In the genomic region with DNA sequence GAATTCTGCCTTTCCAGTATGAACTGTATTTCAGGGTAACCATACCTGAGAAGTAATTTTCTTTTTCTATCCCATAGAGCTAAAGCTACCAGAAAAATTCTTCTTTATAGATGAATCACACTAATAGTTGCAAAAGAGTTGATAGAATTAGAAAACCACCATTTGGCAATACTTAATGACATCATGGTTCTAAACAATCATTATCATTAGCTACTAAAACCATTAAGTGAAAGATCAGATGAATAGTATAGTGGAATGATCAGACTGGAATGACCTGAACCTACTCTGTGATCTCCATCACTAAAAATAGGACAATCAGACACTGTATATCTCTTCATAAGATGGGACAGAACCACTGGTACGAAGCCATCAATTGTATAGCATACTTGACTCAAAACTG, we compare ENCODE assay signal across 16 cellular contexts.
DNase-seq lines count a peak whose midpoint lies in the region; ATAC-seq and TF ChIP-seq lines count a peak whose summit lies in the region.
"Had no signal": no experiment of that assay in that cellular context is flagged by ENCODE, and none has a peak within 500 bp of the region (broad histone marks: within the 10 kb centered on the region; RNA-seq: fewer than 3 reads in every experiment).

No MANE protein-coding gene starts in this region.

- peak overlapping the region; percentile 55 for H3K27ac Mint-ChIP-seq in activated naive CD4-positive, alpha-beta T cell treated with anti-CD3 and anti-CD28 coated beads, Interleukin-2, amount 50 U/mL, for 24 hours
- peak overlapping the region; percentile 74 for H3K27ac Mint-ChIP-seq in activated naive CD8-positive, alpha-beta T cell
- peak overlapping the region; percentile 70 for H3K27ac Mint-ChIP-seq in stimulated activated effector memory CD8-positive, alpha-beta T cell treated with anti-CD3 and anti-CD28 coated beads, Interleukin-12 subunit alpha, Interleukin-12 subunit beta, amount 100 ng/mL, for 72 hours

- DNase-seq in activated naive CD4-positive, alpha-beta T cell treated with Interleukin-2 at 50 U/mL for 16 hours, result no peak
- DNase-seq in stimulated activated effector memory CD8-positive, alpha-beta T cell treated with anti-CD3 and anti-CD28 coated beads, Interleukin-12 subunit alpha, Interleukin-12 subunit beta, amount 100 ng/mL, for 72 hours (ENCODE audit: low spot score in 2 of 2), result no peak
- DNase-seq in ACHN, result no peak
- DNase-seq in NCI-H2081 (lab: John Stamatoyannopoulos, UW), result no peak
- DNase-seq: COR-L47, HCEC 1CT, Karpas-422, NCI-H1105 treated with DMSO at 0.1 percent for 48 hours, NCI-H187 treated with DMSO at 0.1 percent for 48 hours, NCI-H2171, NCI-H446 treated with DMSO at 0.1 percent for 48 hours, NCI-H774, PC-9 had no signal

- H3K4me1 Mint-ChIP-seq in activated naive CD4-positive, alpha-beta T cell treated with anti-CD3 and anti-CD28 coated beads, Interleukin-2, amount 50 U/mL, for 24 hours, result peaks cover 26% of the 10 kb centered on the region
- peaks cover 37% of the 10 kb centered on the region for H3K4me1 Mint-ChIP-seq in activated naive CD8-positive, alpha-beta T cell (ENCODE audit: low read depth)
- H3K4me1 Mint-ChIP-seq in stimulated activated effector memory CD8-positive, alpha-beta T cell treated with anti-CD3 and anti-CD28 coated beads, Interleukin-12 subunit alpha, Interleukin-12 subunit beta, amount 100 ng/mL, for 72 hours, result peaks cover 16% of the 10 kb centered on the region

- in situ Hi-C loops in ACHN (cut with HindIII; ENCODE audit: low pct_ligation_motif_present, low pct_unique_long_range_greater_than_20kb, low sequenced_read_pairs), result no loop called here

- peaks cover 9 to 78% of the 10 kb centered on the region in 2 experiments; a peak in 2 of 3 replicates for H3K36me3 ChIP-seq in HEK293 (ENCODE audit: control insufficient read depth in 2 of 2, insufficient read depth in 1 of 2, low read length in 2 of 2)

- no peak overlapping the region for H3K4me3 ChIP-seq in HEK293 (ENCODE audit: low read depth, low read length)
- H3K4me3 ChIP-seq: PC-9 had no signal

- no peak overlapping the region for H3K4me3 Mint-ChIP-seq in activated naive CD4-positive, alpha-beta T cell treated with anti-CD3 and anti-CD28 coated beads, Interleukin-2, amount 50 U/mL, for 24 hours
- H3K4me3 Mint-ChIP-seq in activated naive CD8-positive, alpha-beta T cell, result no peak overlapping the region
- no peak overlapping the region for H3K4me3 Mint-ChIP-seq in stimulated activated effector memory CD8-positive, alpha-beta T cell treated with anti-CD3 and anti-CD28 coated beads, Interleukin-12 subunit alpha, Interleukin-12 subunit beta, amount 100 ng/mL, for 72 hours

- peaks cover 17% of the 10 kb centered on the region for H3K36me3 Mint-ChIP-seq in activated naive CD4-positive, alpha-beta T cell treated with anti-CD3 and anti-CD28 coated beads, Interleukin-2, amount 50 U/mL, for 24 hours
- peaks cover 7% of the 10 kb centered on the region for H3K36me3 Mint-ChIP-seq in activated naive CD8-positive, alpha-beta T cell
- peaks cover 100% of the 10 kb centered on the region for H3K36me3 Mint-ChIP-seq in stimulated activated effector memory CD8-positive, alpha-beta T cell treated with anti-CD3 and anti-CD28 coated beads, Interleukin-12 subunit alpha, Interleukin-12 subunit beta, amount 100 ng/mL, for 72 hours

- no peak overlapping the region for H3K27ac ChIP-seq in HEK293 (ENCODE audit: extremely low read depth, low read depth, low read length)
- H3K27ac ChIP-seq: PC-9 had no signal

- H3K9me3 ChIP-seq in HEK293 (ENCODE audit: control insufficient read depth, insufficient read depth, low read depth, low read length), result no peaks in the 10 kb centered on the region

- POLR2A ChIA-PET in HEK293 (lab: Yijun Ruan, JAX), result no interaction called here

- CTCF ChIA-PET in HEK293 (lab: Yijun Ruan, JAX), result no interaction called here

- no peaks in the 10 kb centered on the region for H3K4me1 ChIP-seq in HEK293 (ENCODE audit: control insufficient read depth, insufficient read depth, low read length)

- no peak for TF ChIP-seq CTCF in HEK293 (tag by site-specific recombination; IDR thresholded peaks at IDR 0.05)

- peak; percentile 34 for ATAC-seq in stimulated activated effector memory CD8-positive, alpha-beta T cell treated with anti-CD3 and anti-CD28 coated beads, Interleukin-12 subunit alpha, Interleukin-12 subunit beta, amount 100 ng/mL, for 72 hours

- H3K27me3 Mint-ChIP-seq in activated naive CD4-positive, alpha-beta T cell treated with anti-CD3 and anti-CD28 coated beads, Interleukin-2, amount 50 U/mL, for 24 hours, result no peaks in the 10 kb centered on the region
- no peaks in the 10 kb centered on the region for H3K27me3 Mint-ChIP-seq in activated naive CD8-positive, alpha-beta T cell

- no peaks in the 10 kb centered on the region for H3K9me3 Mint-ChIP-seq in activated naive CD4-positive, alpha-beta T cell treated with anti-CD3 and anti-CD28 coated beads, Interleukin-2, amount 50 U/mL, for 24 hours
- H3K9me3 Mint-ChIP-seq in activated naive CD8-positive, alpha-beta T cell (ENCODE audit: low read depth), result no peaks in the 10 kb centered on the region
- no peaks in the 10 kb centered on the region for H3K9me3 Mint-ChIP-seq in stimulated activated effector memory CD8-positive, alpha-beta T cell treated with anti-CD3 and anti-CD28 coated beads, Interleukin-12 subunit alpha, Interleukin-12 subunit beta, amount 100 ng/mL, for 72 hours

TF ChIP-seq in HEK293, 187 proteins besides CTCF, POLR2A, EP300 and RAD21:
- TF ChIP-seq ZNF585B (tag by site-specific recombination; IDR thresholded peaks at IDR 0.05) (no peak), ZNF426 (tag by site-specific recombination; IDR thresholded peaks at IDR 0.05) (no peak), ZNF2 (tag by site-specific recombination; IDR thresholded peaks at IDR 0.05) (no peak)
- TF ChIP-seq, protein P1, sequence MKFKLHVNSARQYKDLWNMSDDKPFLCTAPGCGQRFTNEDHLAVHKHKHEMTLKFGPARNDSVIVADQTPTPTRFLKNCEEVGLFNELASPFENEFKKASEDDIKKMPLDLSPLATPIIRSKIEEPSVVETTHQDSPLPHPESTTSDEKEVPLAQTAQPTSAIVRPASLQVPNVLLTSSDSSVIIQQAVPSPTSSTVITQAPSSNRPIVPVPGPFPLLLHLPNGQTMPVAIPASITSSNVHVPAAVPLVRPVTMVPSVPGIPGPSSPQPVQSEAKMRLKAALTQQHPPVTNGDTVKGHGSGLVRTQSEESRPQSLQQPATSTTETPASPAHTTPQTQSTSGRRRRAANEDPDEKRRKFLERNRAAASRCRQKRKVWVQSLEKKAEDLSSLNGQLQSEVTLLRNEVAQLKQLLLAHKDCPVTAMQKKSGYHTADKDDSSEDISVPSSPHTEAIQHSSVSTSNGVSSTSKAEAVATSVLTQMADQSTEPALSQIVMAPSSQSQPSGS (tag by site-specific recombination; IDR thresholded peaks at IDR 0.05; ENCODE audit: low read depth), result peak; percentile 55; the same call in 1 of the 2 replicates
- TF ChIP-seq, protein P2, sequence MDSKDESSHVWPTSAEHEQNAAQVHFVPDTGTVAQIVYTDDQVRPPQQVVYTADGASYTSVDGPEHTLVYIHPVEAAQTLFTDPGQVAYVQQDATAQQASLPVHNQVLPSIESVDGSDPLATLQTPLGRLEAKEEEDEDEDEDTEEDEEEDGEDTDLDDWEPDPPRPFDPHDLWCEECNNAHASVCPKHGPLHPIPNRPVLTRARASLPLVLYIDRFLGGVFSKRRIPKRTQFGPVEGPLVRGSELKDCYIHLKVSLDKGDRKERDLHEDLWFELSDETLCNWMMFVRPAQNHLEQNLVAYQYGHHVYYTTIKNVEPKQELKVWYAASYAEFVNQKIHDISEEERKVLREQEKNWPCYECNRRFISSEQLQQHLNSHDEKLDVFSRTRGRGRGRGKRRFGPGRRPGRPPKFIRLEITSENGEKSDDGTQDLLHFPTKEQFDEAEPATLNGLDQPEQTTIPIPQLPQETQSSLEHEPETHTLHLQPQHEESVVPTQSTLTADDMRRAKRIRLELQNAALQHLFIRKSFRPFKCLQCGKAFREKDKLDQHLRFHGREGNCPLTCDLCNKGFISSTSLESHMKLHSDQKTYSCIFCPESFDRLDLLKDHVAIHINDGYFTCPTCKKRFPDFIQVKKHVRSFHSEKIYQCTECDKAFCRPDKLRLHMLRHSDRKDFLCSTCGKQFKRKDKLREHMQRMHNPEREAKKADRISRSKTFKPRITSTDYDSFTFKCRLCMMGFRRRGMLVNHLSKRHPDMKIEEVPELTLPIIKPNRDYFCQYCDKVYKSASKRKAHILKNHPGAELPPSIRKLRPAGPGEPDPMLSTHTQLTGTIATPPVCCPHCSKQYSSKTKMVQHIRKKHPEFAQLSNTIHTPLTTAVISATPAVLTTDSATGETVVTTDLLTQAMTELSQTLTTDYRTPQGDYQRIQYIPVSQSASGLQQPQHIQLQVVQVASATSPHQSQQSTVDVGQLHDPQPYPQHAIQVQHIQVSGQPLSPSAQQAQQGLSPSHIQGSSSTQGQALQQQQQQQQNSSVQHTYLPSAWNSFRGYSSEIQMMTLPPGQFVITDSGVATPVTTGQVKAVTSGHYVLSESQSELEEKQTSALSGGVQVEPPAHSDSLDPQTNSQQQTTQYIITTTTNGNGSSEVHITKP (tag by site-specific recombination; IDR thresholded peaks at IDR 0.05), result no peak
